ENCODE assay signal across 8 cellular contexts in the genomic region with DNA sequence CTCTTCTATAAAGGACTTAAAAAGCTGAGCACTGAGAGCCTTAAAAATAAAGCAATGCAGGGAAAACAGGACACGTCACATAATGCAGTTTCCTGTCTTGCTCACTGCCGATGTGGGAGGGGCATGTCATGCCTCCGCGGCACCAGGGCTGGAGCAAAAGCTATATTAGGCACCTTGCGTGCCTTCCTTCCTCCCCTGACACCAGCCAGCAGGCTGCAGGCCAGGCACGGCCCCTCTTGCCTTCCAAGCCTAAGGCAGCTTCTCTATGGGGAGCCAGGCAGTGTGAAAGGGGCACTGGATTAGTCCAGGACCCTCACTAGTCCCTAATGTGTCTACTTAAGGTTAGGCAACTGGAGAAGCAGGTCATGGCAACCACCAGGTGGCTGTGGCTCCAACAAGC. TPM values are rescaled to one million over a fixed set of nuclear protein-coding genes. Genes with fewer than 3 reads are reported as not detected.
DNase-seq lines count a peak whose midpoint lies in the region; ATAC-seq and TF ChIP-seq lines count a peak whose summit lies in the region.

No MANE protein-coding gene starts in this region.

- ATAC-seq in HG03571 (IDR thresholded peaks at IDR 0.05; ENCODE audit: unreplicated experiment), result peak; percentile 56
- ATAC-seq in heart right ventricle, result peak; percentile 81 to 90 (median 88)
- no peak for ATAC-seq in GM23338
- ATAC-seq in HG03196 (IDR thresholded peaks at IDR 0.05; ENCODE audit: unreplicated experiment), result no peak

- H3F3A ChIP-seq in GM23338 (replicated peaks; ENCODE audit: low read depth), result no peaks in the 10 kb centered on the region

- H3K79me2 ChIP-seq in GM23338 (replicated peaks; ENCODE audit: insufficient read depth), result no peaks in the 10 kb centered on the region

- peaks cover 8% of the 10 kb centered on the region for H3K27me3 Mint-ChIP-seq in GM23338 (ENCODE audit: insufficient read depth, low read depth, poor library complexity)

- TF ChIP-seq POLR2A in GM19099 (IDR thresholded peaks at IDR 0.05; ENCODE audit: extremely low read depth, insufficient read length, low read depth), result peak; percentile 60

- H3K27ac Mint-ChIP-seq in GM23338, result no peak overlapping the region

- H3K9me2 ChIP-seq in GM23338 (ENCODE audit: insufficient read depth), result no peaks in the 10 kb centered on the region

- DNase-seq in activated T-cell treated with anti-CD3 and anti-CD28 coated beads for 4 hours (peak; percentile 23), heart right ventricle (peak; percentile 77 to 84), cerebellar cortex (ENCODE audit: low spot score) (no peak), GM23338 (ENCODE audit: low spot score) (no peak)
- peak; percentile 19 to 46 (median 22) for DNase-seq in stimulated activated CD4-positive, alpha-beta T cell treated with anti-CD3 and anti-CD28 coated beads, TNF-alpha, amount 100 ng/mL, for 48 hours (ENCODE audit: low read depth in 3 of 3)

- H3K9me3 ChIP-seq in heart right ventricle, result no peaks in the 10 kb centered on the region

- 4 to 10% methylated on average over 6 of the region's 6 CpGs for WGBS in heart right ventricle, 2 donors

- no peaks in the 10 kb centered on the region for H3K36me3 ChIP-seq in heart right ventricle
- H3K36me3 ChIP-seq in GM23338 (ENCODE audit: insufficient read depth), result no peaks in the 10 kb centered on the region

- H2AFZ ChIP-seq in GM23338, result no peak overlapping the region

- peaks cover 22% of the 10 kb centered on the region for H3K4me1 Mint-ChIP-seq in GM23338

- peak in 4 of 9 donors; percentile 10 to 36 (median 28) for TF ChIP-seq CTCF in heart right ventricle (IDR thresholded peaks at IDR 0.05)
- TF ChIP-seq CTCF in GM23338 (conservative IDR thresholded peaks at IDR 0.05; ENCODE audit: low read depth in 2 of 2), result no peak

- intact Hi-C loops in heart right ventricle (cut with DNase I), result loop anchor here in 5 of 10 donors (10.0 kb wide), 3 partner anchors 49 to 219 kb away; partner anchors contain the start of gene KDM3A (in 2 of the 5)

- H3K4me3 ChIP-seq in heart right ventricle, result peak overlapping the region in 3 of 10 donors; percentile 3 to 25 (median 24)
- no peak overlapping the region for H3K4me3 ChIP-seq in GM23338

- H3K36me3 Mint-ChIP-seq in GM23338 (ENCODE audit: low read depth), result no peaks in the 10 kb centered on the region

- H3K27me3 ChIP-seq in heart right ventricle, result no peaks in the 10 kb centered on the region
- no peaks in the 10 kb centered on the region for H3K27me3 ChIP-seq in GM23338 (ENCODE audit: insufficient read depth)

- no peak overlapping the region for H3K4me3 Mint-ChIP-seq in GM23338

- peak overlapping the region; percentile 77 to 94 (median 86) for H3K27ac ChIP-seq in heart right ventricle
- no peak overlapping the region for H3K27ac ChIP-seq in GM23338 (ENCODE audit: low read depth)

- H4K20me1 ChIP-seq in GM23338 (replicated peaks; ENCODE audit: insufficient read depth), result no peaks in the 10 kb centered on the region

- no peaks in the 10 kb centered on the region for H3K9me3 Mint-ChIP-seq in GM23338

- H3K4me1 ChIP-seq in heart right ventricle (peaks cover 17 to 62% (median 50%) of the 10 kb centered on the region in 9 donors), GM23338 (ENCODE audit: insufficient read depth) (no peaks in the 10 kb centered on the region)

- no peak overlapping the region for H3K4me2 ChIP-seq in GM23338

TF ChIP-seq in GM23338, 12 proteins besides CTCF, POLR2A, EP300 and RAD21 (continues in another document):
- TF ChIP-seq ZNF331 (CRISPR knock-in tag; IDR thresholded peaks at IDR 0.05; ENCODE audit: low read depth), result no peak
- no peak for TF ChIP-seq STAT1 (IDR thresholded peaks at IDR 0.05; ENCODE audit: unreplicated experiment)
- TF ChIP-seq, protein P1, sequence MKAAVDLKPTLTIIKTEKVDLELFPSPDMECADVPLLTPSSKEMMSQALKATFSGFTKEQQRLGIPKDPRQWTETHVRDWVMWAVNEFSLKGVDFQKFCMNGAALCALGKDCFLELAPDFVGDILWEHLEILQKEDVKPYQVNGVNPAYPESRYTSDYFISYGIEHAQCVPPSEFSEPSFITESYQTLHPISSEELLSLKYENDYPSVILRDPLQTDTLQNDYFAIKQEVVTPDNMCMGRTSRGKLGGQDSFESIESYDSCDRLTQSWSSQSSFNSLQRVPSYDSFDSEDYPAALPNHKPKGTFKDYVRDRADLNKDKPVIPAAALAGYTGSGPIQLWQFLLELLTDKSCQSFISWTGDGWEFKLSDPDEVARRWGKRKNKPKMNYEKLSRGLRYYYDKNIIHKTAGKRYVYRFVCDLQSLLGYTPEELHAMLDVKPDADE (IDR thresholded peaks at IDR 0.05), result no peak
- TF ChIP-seq POLR2AphosphoS5 (IDR thresholded peaks at IDR 0.05; ENCODE audit: low read depth), result no peak
- TF ChIP-seq, protein P2, sequence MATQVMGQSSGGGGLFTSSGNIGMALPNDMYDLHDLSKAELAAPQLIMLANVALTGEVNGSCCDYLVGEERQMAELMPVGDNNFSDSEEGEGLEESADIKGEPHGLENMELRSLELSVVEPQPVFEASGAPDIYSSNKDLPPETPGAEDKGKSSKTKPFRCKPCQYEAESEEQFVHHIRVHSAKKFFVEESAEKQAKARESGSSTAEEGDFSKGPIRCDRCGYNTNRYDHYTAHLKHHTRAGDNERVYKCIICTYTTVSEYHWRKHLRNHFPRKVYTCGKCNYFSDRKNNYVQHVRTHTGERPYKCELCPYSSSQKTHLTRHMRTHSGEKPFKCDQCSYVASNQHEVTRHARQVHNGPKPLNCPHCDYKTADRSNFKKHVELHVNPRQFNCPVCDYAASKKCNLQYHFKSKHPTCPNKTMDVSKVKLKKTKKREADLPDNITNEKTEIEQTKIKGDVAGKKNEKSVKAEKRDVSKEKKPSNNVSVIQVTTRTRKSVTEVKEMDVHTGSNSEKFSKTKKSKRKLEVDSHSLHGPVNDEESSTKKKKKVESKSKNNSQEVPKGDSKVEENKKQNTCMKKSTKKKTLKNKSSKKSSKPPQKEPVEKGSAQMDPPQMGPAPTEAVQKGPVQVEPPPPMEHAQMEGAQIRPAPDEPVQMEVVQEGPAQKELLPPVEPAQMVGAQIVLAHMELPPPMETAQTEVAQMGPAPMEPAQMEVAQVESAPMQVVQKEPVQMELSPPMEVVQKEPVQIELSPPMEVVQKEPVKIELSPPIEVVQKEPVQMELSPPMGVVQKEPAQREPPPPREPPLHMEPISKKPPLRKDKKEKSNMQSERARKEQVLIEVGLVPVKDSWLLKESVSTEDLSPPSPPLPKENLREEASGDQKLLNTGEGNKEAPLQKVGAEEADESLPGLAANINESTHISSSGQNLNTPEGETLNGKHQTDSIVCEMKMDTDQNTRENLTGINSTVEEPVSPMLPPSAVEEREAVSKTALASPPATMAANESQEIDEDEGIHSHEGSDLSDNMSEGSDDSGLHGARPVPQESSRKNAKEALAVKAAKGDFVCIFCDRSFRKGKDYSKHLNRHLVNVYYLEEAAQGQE (IDR thresholded peaks at IDR 0.05; ENCODE audit: unreplicated experiment), result no peak
- no peak for TF ChIP-seq EZH2 (IDR thresholded peaks at IDR 0.05; ENCODE audit: low read depth, unreplicated experiment)
- no peak for TF ChIP-seq JUNB (IDR thresholded peaks at IDR 0.05; ENCODE audit: unreplicated experiment)
- TF ChIP-seq ZNF114 (CRISPR knock-in tag; IDR thresholded peaks at IDR 0.05), result no peak

RNA-seq across cellular contexts. Expression of gene MRPL35, which starts 26.3 kb away (rescaled TPM):
- total RNA-seq in heart right ventricle, result 100 to 1,000 TPM in 7 of 10 donors, 10 to 100 TPM in 3; 72.5 to 147 (median 113) TPM
- polyA plus RNA-seq in heart right ventricle (10 to 100 TPM; 31.8 to 49.1 TPM), GM23338 (2016; fragmentation: Nextera tagmentation; extraction: Ambion mirVana) (57.2 and 62.0 TPM in 2 replicates)
- total RNA-seq in GM23338 (2014; rRNA removed; shearing (Covaris generic)), result 33.5 and 43.8 TPM in 2 replicates

RNA-seq across cellular contexts. Expression of gene IMMT, which starts 30.3 kb away (rescaled TPM):
- total RNA-seq in heart right ventricle, result 100 to 1,000 TPM; 211 to 333 (median 306) TPM
- 100 to 1,000 TPM in 1 of 2 donors, 10 to 100 TPM in 1; 48.2 to 135 TPM for polyA plus RNA-seq in heart right ventricle
- total RNA-seq in GM23338 (2014; rRNA removed; shearing (Covaris generic)), result 83.1 and 96.7 TPM in 2 replicates
- 65.3 and 71.0 TPM in 2 replicates for polyA plus RNA-seq in GM23338 (2016; fragmentation: Nextera tagmentation; extraction: Ambion mirVana)

Comparison
In these comparisons a context has a peak if more than half of its experiments do, and no peak if none do; other contexts are left out.
1. ATAC-seq: peak in HG03571 (single experiment) and heart right ventricle (8 of 8); none in GM23338 (single experiment) and HG03196 (single experiment).
2. DNase-seq: peak in activated T-cell treated with anti-CD3 and anti-CD28 coated beads for 4 hours (single experiment), heart right ventricle (2 of 2) and stimulated activated CD4-positive, alpha-beta T cell treated with anti-CD3 and anti-CD28 coated beads, TNF-alpha, amount 100 ng/mL, for 48 hours (3 of 3); none in cerebellar cortex (single experiment) and GM23338 (single experiment).